ENCODE assay signal across 25 cellular contexts in genomic region chr11:93838967-93839366, GRCh38. TPM values are rescaled to one million over a fixed set of nuclear protein-coding genes. Genes with fewer than 3 reads are reported as not detected.
"Had no signal": no experiment of that assay in that cellular context is flagged by ENCODE, and none has a peak within 500 bp of the region (broad histone marks: within the 10 kb centered on the region; RNA-seq: fewer than 3 reads in every experiment).

No MANE protein-coding gene starts in this region.

- H3K4me1 Mint-ChIP-seq: activated B cell treated with CpG ODN at 0.5 μM for 24 hours; activated CD4-positive, alpha-beta T cell treated with anti-CD3 and anti-CD28 coated beads, Interleukin-2, amount 10 ng/mL, durations not matched to agents 7 days and 5 days; brain; central memory CD8-positive, alpha-beta T cell had no signal

- H3K27ac Mint-ChIP-seq: activated B cell treated with CpG ODN at 0.5 μM for 24 hours; activated CD4-positive, alpha-beta memory T cell treated with anti-CD3 and anti-CD28 coated beads for 36 hours; activated CD4-positive, alpha-beta T cell treated with anti-CD3 and anti-CD28 coated beads, Interleukin-2, amount 10 ng/mL, durations not matched to agents 7 days and 5 days; activated naive CD4-positive, alpha-beta T cell treated with anti-CD3 and anti-CD28 coated beads, Interleukin-2, amount 50 U/mL, for 72 hours; brain; T-helper 17 cell had no signal

- DNase-seq: activated B cell treated with CpG ODN at 0.5 μM for 24 hours; activated CD4-positive, alpha-beta memory T cell treated with anti-CD3 and anti-CD28 coated beads for 36 hours; activated CD4-positive, alpha-beta T cell treated with anti-CD3 and anti-CD28 coated beads for 1 hour; activated CD4-positive, alpha-beta T cell treated with anti-CD3 and anti-CD28 coated beads, Interleukin-2, amount 10 ng/mL, durations not matched to agents 7 days and 5 days; activated CD8-positive, alpha-beta memory T cell treated with anti-CD3 and anti-CD28 coated beads for 24 hours; activated effector memory CD4-positive, alpha-beta T cell treated with anti-CD3 and anti-CD28 coated beads, Interleukin-2, amount 50 U/mL, for 16 hours; activated naive CD4-positive, alpha-beta T cell treated with Interleukin-2 at 50 U/mL for 16 hours; activated T-cell treated with anti-CD3 and anti-CD28 coated beads, Interleukin-2, amount 50 U/mL, for 4 hours; amygdala; NCI-H1092; NCI-H1417; NCI-H1930; NCI-H2171; NCI-H2227 treated with DMSO at 0.1 percent for 48 hours; NCI-H526; NCI-H82; SHP77; T-helper 17 cell; T-helper 9 cell had no signal

- H3K36me3 Mint-ChIP-seq: activated CD4-positive, alpha-beta memory T cell treated with anti-CD3 and anti-CD28 coated beads for 36 hours; activated naive CD4-positive, alpha-beta T cell treated with anti-CD3 and anti-CD28 coated beads, Interleukin-2, amount 50 U/mL, for 72 hours; brain had no signal

- H3K4me3 Mint-ChIP-seq: activated B cell treated with CpG ODN at 0.5 μM for 24 hours; activated CD4-positive, alpha-beta memory T cell treated with anti-CD3 and anti-CD28 coated beads for 36 hours; activated CD4-positive, alpha-beta T cell treated with anti-CD3 and anti-CD28 coated beads, Interleukin-2, amount 10 ng/mL, durations not matched to agents 7 days and 5 days; activated T-cell treated with anti-CD3 and anti-CD28 coated beads, Interleukin-2, amount 50 U/mL, for 4 hours; brain; central memory CD8-positive, alpha-beta T cell; T-helper 17 cell had no signal

- H3K27me3 Mint-ChIP-seq: activated B cell treated with CpG ODN at 0.5 μM for 24 hours; activated CD4-positive, alpha-beta memory T cell treated with anti-CD3 and anti-CD28 coated beads for 36 hours; activated CD4-positive, alpha-beta T cell treated with anti-CD3 and anti-CD28 coated beads, Interleukin-2, amount 10 ng/mL, durations not matched to agents 7 days and 5 days; brain; central memory CD8-positive, alpha-beta T cell had no signal

- H3K9me3 Mint-ChIP-seq: activated B cell treated with CpG ODN at 0.5 μM for 24 hours; activated CD4-positive, alpha-beta memory T cell treated with anti-CD3 and anti-CD28 coated beads for 36 hours; activated CD4-positive, alpha-beta T cell treated with anti-CD3 and anti-CD28 coated beads, Interleukin-2, amount 10 ng/mL, durations not matched to agents 7 days and 5 days; activated naive CD4-positive, alpha-beta T cell treated with anti-CD3 and anti-CD28 coated beads, Interleukin-2, amount 50 U/mL, for 72 hours; activated T-cell treated with anti-CD3 and anti-CD28 coated beads, Interleukin-2, amount 50 U/mL, for 4 hours; brain; central memory CD8-positive, alpha-beta T cell had no signal

- ATAC-seq: activated naive CD4-positive, alpha-beta T cell treated with anti-CD3 and anti-CD28 coated beads, Interleukin-2, amount 50 U/mL, for 72 hours; activated T-cell treated with anti-CD3 and anti-CD28 coated beads, Interleukin-2, amount 50 U/mL, for 4 hours; T-helper 17 cell had no signal

RNA-seq across cellular contexts. Expression of gene VSTM5, which starts 11.5 kb away (rescaled TPM):
- total RNA-seq: activated B cell treated with CpG ODN at 0.5 μM for 24 hours; activated CD4-positive, alpha-beta memory T cell treated with anti-CD3 and anti-CD28 coated beads for 36 hours; activated CD4-positive, alpha-beta T cell treated with anti-CD3 and anti-CD28 coated beads, Interleukin-2, amount 10 ng/mL, durations not matched to agents 7 days and 5 days; activated naive CD4-positive, alpha-beta T cell treated with anti-CD3 and anti-CD28 coated beads, Interleukin-2, amount 50 U/mL, for 72 hours; activated T-cell treated with anti-CD3 and anti-CD28 coated beads, Interleukin-2, amount 50 U/mL, for 4 hours; MCF 10A; NCI-H460; SK-MEL-5; T-helper 17 cell had no signal
